In the genomic region with DNA sequence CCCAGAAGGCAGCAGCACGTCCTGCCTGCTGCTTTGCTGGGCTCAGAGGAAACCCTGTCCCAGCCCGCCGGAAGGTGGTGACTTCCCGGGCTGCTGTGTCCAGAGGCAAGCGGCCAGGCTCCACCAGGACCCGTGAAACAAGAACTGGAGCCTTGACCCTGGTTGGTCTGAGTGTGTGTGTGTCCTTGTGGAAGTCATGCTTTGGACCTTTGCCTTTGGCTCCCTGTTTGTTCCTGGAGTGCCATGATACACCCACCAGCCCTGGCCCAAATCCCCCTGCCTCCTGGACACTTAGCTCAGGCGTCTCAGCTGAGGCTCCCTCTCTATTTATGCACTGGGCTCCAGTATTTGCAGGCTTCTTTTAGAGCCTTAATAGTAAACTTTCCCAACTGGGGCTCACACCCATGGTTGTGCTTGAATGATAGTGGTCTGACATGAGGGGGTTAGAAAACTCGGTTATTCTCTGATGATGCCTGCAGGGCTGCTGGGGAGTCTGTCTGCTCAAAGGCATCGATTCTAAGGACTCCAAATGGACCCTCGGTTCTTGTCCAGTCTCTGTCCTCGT, we compare ENCODE assay signal across 16 cellular contexts.
DNase-seq lines count a peak whose midpoint lies in the region; ATAC-seq, FAIRE-seq and TF ChIP-seq lines count a peak whose summit lies in the region.
"Had no signal": no experiment of that assay in that cellular context is flagged by ENCODE, and none has a peak within 500 bp of the region (broad histone marks: within the 10 kb centered on the region; RNA-seq: fewer than 3 reads in every experiment).

No MANE protein-coding gene starts in this region.

- H3K4me1 ChIP-seq in A549, result peaks cover 53% of the 10 kb centered on the region
- peaks cover 5% of the 10 kb centered on the region for H3K4me1 ChIP-seq in colonic mucosa
- peaks cover 52% of the 10 kb centered on the region for H3K4me1 ChIP-seq in HepG2 (ENCODE audit: insufficient read depth, low read length)
- H3K4me1 ChIP-seq in sigmoid colon, result peaks cover 0 to 16% (median 13%) of the 10 kb centered on the region in 4 donors

- no peaks in the 10 kb centered on the region for H3K79me2 ChIP-seq in HepG2 (ENCODE audit: insufficient read depth, low read length)

- H3K9ac ChIP-seq in colonic mucosa (ENCODE audit: low read depth in 2 of 2, low read length in 2 of 2) (no peak overlapping the region), HepG2 (ENCODE audit: insufficient read depth, low read depth, low read length) (peak overlapping the region; percentile 49)

- H3K36me3 ChIP-seq in colonic mucosa (no peaks in the 10 kb centered on the region), HepG2 (replicated peaks in 1 of 2; ENCODE audit: control insufficient read depth in 1 of 2, insufficient read depth in 2 of 2, low read length in 2 of 2) (no peaks in the 10 kb centered on the region), sigmoid colon (no peaks in the 10 kb centered on the region)

- H3K27me3 ChIP-seq in colonic mucosa (peaks cover 10% of the 10 kb centered on the region), HepG2 (ENCODE audit: control insufficient read depth in 1 of 2, insufficient read depth in 2 of 2, low read length in 2 of 2) (no peaks in the 10 kb centered on the region), sigmoid colon (no peaks in the 10 kb centered on the region)

- FAIRE-seq in A549 (lab: Jason Lieb, UNC), result no peak
- FAIRE-seq in HepG2 (lab: Jason Lieb, UNC), result peak; percentile 66
- FAIRE-seq: A204.1 had no signal

- H3K9me3 ChIP-seq in A549 (no peaks in the 10 kb centered on the region), colonic mucosa (no peaks in the 10 kb centered on the region), HepG2 (ENCODE audit: low read length) (no peaks in the 10 kb centered on the region), sigmoid colon (no peaks in the 10 kb centered on the region)

- TF ChIP-seq RAD21 in A549 (conservative IDR thresholded peaks at IDR 0.05 in 1 of 2, IDR thresholded peaks at IDR 0.05 in 1 of 2) (no peak), HepG2 (CRISPR knock-in tag; IDR thresholded peaks at IDR 0.05) (peak; percentile 40; the same call in 1 of the 2 replicates)

- H3K4me2 ChIP-seq in A549 (peak overlapping the region; percentile 99), HepG2 (ENCODE audit: low read depth, low read length) (peak overlapping the region; percentile 62)

- no TSS peak for BruUV-seq in HepG2 (replicated peaks; lab: Mats Ljungman, UMichigan)

- intact Hi-C loops in colonic mucosa (cut with DNase I) (no loop called here), HepG2 (cut with micrococcal nuclease; ENCODE audit: unreplicated experiment) (loop anchor here (1.0 kb wide), 1 partner anchor 8 kb away; no protein-coding TSS in a partner anchor), sigmoid colon (cut with DNase I) (no loop called here)

- TF ChIP-seq EP300 in A549 (IDR thresholded peaks at IDR 0.05) (no peak), HepG2 (IDR thresholded peaks at IDR 0.05; ENCODE audit: low read depth in 2 of 2, low read length in 2 of 2) (no peak), HepG2 (CRISPR knock-in tag; IDR thresholded peaks at IDR 0.05; ENCODE audit: borderline replicate concordance) (no peak), sigmoid colon (IDR thresholded peaks at IDR 0.05) (no peak)

- POLR2A ChIA-PET in A549 (lab: Yijun Ruan, JAX) (interaction anchor here (1.1 to 2.3 kb wide), 4 partner anchors 12 to 52 kb away, joined by 3 to 23 read pairs (median 8); no protein-coding TSS in a partner anchor), HepG2 (lab: Yijun Ruan, JAX) (interaction anchor here (0.5 to 3.1 kb wide), 7 partner anchors 9 to 56 kb away, joined by 3 to 32 read pairs (median 4); no protein-coding TSS in a partner anchor)

- no peak for TF ChIP-seq POLR2A in A549 (IDR thresholded peaks at IDR 0.05; ENCODE audit: low read length)
- TF ChIP-seq POLR2A in HepG2 (IDR thresholded peaks at IDR 0.05; ENCODE audit: insufficient read depth in 1 of 2, low read depth in 2 of 2, low read length in 2 of 2), result peak in 1 of 2 experiments; percentile 32; a peak in 1 of 4 replicates
- no peak for TF ChIP-seq POLR2A in sigmoid colon (IDR thresholded peaks at IDR 0.05)

- ATAC-seq in A549, result no peak; a peak in 1 of 6 replicates
- peak; percentile 86 for ATAC-seq in HepG2
- ATAC-seq: CD8-positive, alpha-beta T cell had no signal

- TF ChIP-seq CTCF in A549 (IDR thresholded peaks at IDR 0.05), result no peak
- TF ChIP-seq CTCF in colonic mucosa (IDR thresholded peaks at IDR 0.05), result no peak
- TF ChIP-seq CTCF in HepG2 (CRISPR knock-in tag; IDR thresholded peaks at IDR 0.05), result peak; percentile 40
- no peak for TF ChIP-seq CTCF in sigmoid colon (IDR thresholded peaks at IDR 0.05)

- no peak overlapping the region for H2AFZ ChIP-seq in HepG2 (ENCODE audit: low read length)

- in situ Hi-C loops in HepG2 (cut with HindIII; ENCODE audit: extremely low pct_ligation_motif_present, low pct_unique_long_range_greater_than_20kb), result no loop called here

- no peaks in the 10 kb centered on the region for H4K20me1 ChIP-seq in HepG2 (ENCODE audit: insufficient read depth, low read length)

- 85% methylated on average over 7 of the region's 11 CpGs for WGBS in A549 (ENCODE audit: missing lambda C conversion rate)
- 46% methylated on average over 4 of the region's 11 CpGs for WGBS in HepG2 (ENCODE audit: low lambda C conversion rate)
- 77 to 78% methylated on average over 11 of the region's 11 CpGs for WGBS in sigmoid colon, 2 donors

- CTCF ChIA-PET in A549 (lab: Yijun Ruan, JAX) (interaction anchor here (0.9 to 1.9 kb wide), 7 partner anchors 9 to 409 kb away, joined by 3 to 6 read pairs (median 4); no protein-coding TSS in a partner anchor), HepG2 (lab: Yijun Ruan, JAX; ENCODE audit: low intra/inter-chr PET ratio, low total read pairs) (interaction anchor here (1.0 kb wide), 1 partner anchor 62 kb away, joined by 5 read pairs; no protein-coding TSS in a partner anchor)

- DNase-seq in A549 (ENCODE audit: low read depth in 1 of 2, low spot score in 1 of 2), result no peak
- no peak for DNase-seq in colonic mucosa
- DNase-seq in HepG2 (ENCODE audit: low spot score), result peak; percentile 45
- DNase-seq in sigmoid colon, result peak; percentile 62
- DNase-seq in effector CD4-positive, alpha-beta T cell, result no peak
- DNase-seq in glomerular visceral epithelial cell (ENCODE audit: extremely low spot score), result no peak
- DNase-seq in stimulated activated CD4-positive, alpha-beta T cell treated with anti-CD3 and anti-CD28 coated beads, Interleukin-2, amount 100 ng/mL, for 48 hours, result no peak
- DNase-seq in NCI-H446 treated with DMSO at 0.1 percent for 48 hours (lab: John Stamatoyannopoulos, UW), result no peak
- DNase-seq: activated naive CD4-positive, alpha-beta T cell treated with anti-CD3 and anti-CD28 coated beads for 36 hours; CD8-positive, alpha-beta T cell; GDM1; Karpas-422; NCI-H1930; SHP77 treated with DMSO at 0.1 percent for 48 hours; stimulated activated CD4-positive, alpha-beta T cell treated with anti-CD3 and anti-CD28 coated beads, Interleukin-4, amount 100 ng/mL, for 4 hours had no signal

- peak overlapping the region; percentile 98 for H3K27ac ChIP-seq in A549
- peak overlapping the region; percentile 29 for H3K27ac ChIP-seq in colonic mucosa
- peak overlapping the region; percentile 55 for H3K27ac ChIP-seq in HepG2 (ENCODE audit: extremely low read length, insufficient read depth, low read length)
- H3K27ac ChIP-seq in sigmoid colon, result peak overlapping the region in 3 of 4 donors; percentile 73 to 86 (median 80)

- H3K4me3 ChIP-seq in A549 (no peak overlapping the region), colonic mucosa (no peak overlapping the region), HepG2 (replicated peaks in 1 of 3; ENCODE audit: insufficient read depth in 1 of 3, low read depth in 2 of 3, low read length in 3 of 3) (peak overlapping the region in 1 of 3 experiments; percentile 32; a peak in 2 of 6 replicates), sigmoid colon (no peak overlapping the region)

TF ChIP-seq in A549, 52 proteins besides CTCF, POLR2A, EP300 and RAD21 (continues in another document):
- TF ChIP-seq PBX3 (IDR thresholded peaks at IDR 0.05) (no peak), RNF2 (IDR thresholded peaks at IDR 0.05; ENCODE audit: borderline replicate concordance, low read depth) (no peak), USF2 (IDR thresholded peaks at IDR 0.05) (no peak)

Comparison
In these comparisons a context has a peak if more than half of its experiments do, and no peak if none do; other contexts are left out.
1. DNase-seq: peak in HepG2 (single experiment) and sigmoid colon (single experiment); none in A549 (0 of 2), colonic mucosa (single experiment), effector CD4-positive, alpha-beta T cell (single experiment), glomerular visceral epithelial cell (single experiment), stimulated activated CD4-positive, alpha-beta T cell treated with anti-CD3 and anti-CD28 coated beads, Interleukin-2, amount 100 ng/mL, for 48 hours (0 of 2) and NCI-H446 treated with DMSO at 0.1 percent for 48 hours (single experiment).
2. H3K27ac ChIP-seq: peak in every context shown above with its lines; median percentile 98 in A549; 80 in sigmoid colon; 55 in HepG2; 29 in colonic mucosa.
3. Of the 38 proteins assayed by ChIP-seq in both HepG2 and A549: peak only in HepG2: CTCF, ESRRA and RAD21; only in A549: none; in both: none; in neither: 34; mixed calls (peak in some experiments, not most) for 1.